Comparison of ENCODE assay signal across 1 cellular context in the genomic region with DNA sequence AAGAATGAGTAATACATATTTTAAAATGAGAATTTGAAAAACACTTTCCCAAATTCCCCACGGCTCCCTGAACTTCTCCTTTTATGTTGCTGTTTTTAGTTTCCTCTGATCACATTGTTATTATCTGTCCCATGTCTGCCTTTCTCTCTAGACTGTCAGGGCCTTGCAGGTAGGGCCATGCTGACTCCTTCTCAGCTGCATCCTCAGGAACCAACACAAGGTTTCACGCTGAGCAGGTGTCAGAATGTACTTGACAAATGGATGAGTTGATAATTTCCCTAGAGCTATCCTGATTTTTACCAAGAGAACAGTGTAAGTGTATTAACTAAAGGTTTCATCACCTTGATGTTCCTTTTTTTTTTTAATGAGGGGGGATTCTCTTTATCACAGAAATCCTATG.
TF ChIP-seq lines count a peak whose summit lies in the region.

No MANE protein-coding gene starts in this region.

TF ChIP-seq in GM23338, 12 proteins besides CTCF, POLR2A, EP300 and RAD21 (continued from another document):
- TF ChIP-seq, protein P1, sequence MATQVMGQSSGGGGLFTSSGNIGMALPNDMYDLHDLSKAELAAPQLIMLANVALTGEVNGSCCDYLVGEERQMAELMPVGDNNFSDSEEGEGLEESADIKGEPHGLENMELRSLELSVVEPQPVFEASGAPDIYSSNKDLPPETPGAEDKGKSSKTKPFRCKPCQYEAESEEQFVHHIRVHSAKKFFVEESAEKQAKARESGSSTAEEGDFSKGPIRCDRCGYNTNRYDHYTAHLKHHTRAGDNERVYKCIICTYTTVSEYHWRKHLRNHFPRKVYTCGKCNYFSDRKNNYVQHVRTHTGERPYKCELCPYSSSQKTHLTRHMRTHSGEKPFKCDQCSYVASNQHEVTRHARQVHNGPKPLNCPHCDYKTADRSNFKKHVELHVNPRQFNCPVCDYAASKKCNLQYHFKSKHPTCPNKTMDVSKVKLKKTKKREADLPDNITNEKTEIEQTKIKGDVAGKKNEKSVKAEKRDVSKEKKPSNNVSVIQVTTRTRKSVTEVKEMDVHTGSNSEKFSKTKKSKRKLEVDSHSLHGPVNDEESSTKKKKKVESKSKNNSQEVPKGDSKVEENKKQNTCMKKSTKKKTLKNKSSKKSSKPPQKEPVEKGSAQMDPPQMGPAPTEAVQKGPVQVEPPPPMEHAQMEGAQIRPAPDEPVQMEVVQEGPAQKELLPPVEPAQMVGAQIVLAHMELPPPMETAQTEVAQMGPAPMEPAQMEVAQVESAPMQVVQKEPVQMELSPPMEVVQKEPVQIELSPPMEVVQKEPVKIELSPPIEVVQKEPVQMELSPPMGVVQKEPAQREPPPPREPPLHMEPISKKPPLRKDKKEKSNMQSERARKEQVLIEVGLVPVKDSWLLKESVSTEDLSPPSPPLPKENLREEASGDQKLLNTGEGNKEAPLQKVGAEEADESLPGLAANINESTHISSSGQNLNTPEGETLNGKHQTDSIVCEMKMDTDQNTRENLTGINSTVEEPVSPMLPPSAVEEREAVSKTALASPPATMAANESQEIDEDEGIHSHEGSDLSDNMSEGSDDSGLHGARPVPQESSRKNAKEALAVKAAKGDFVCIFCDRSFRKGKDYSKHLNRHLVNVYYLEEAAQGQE (IDR thresholded peaks at IDR 0.05; ENCODE audit: unreplicated experiment) = no peak
- TF ChIP-seq, protein P2, sequence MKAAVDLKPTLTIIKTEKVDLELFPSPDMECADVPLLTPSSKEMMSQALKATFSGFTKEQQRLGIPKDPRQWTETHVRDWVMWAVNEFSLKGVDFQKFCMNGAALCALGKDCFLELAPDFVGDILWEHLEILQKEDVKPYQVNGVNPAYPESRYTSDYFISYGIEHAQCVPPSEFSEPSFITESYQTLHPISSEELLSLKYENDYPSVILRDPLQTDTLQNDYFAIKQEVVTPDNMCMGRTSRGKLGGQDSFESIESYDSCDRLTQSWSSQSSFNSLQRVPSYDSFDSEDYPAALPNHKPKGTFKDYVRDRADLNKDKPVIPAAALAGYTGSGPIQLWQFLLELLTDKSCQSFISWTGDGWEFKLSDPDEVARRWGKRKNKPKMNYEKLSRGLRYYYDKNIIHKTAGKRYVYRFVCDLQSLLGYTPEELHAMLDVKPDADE (IDR thresholded peaks at IDR 0.05) = no peak
- TF ChIP-seq, protein P3, sequence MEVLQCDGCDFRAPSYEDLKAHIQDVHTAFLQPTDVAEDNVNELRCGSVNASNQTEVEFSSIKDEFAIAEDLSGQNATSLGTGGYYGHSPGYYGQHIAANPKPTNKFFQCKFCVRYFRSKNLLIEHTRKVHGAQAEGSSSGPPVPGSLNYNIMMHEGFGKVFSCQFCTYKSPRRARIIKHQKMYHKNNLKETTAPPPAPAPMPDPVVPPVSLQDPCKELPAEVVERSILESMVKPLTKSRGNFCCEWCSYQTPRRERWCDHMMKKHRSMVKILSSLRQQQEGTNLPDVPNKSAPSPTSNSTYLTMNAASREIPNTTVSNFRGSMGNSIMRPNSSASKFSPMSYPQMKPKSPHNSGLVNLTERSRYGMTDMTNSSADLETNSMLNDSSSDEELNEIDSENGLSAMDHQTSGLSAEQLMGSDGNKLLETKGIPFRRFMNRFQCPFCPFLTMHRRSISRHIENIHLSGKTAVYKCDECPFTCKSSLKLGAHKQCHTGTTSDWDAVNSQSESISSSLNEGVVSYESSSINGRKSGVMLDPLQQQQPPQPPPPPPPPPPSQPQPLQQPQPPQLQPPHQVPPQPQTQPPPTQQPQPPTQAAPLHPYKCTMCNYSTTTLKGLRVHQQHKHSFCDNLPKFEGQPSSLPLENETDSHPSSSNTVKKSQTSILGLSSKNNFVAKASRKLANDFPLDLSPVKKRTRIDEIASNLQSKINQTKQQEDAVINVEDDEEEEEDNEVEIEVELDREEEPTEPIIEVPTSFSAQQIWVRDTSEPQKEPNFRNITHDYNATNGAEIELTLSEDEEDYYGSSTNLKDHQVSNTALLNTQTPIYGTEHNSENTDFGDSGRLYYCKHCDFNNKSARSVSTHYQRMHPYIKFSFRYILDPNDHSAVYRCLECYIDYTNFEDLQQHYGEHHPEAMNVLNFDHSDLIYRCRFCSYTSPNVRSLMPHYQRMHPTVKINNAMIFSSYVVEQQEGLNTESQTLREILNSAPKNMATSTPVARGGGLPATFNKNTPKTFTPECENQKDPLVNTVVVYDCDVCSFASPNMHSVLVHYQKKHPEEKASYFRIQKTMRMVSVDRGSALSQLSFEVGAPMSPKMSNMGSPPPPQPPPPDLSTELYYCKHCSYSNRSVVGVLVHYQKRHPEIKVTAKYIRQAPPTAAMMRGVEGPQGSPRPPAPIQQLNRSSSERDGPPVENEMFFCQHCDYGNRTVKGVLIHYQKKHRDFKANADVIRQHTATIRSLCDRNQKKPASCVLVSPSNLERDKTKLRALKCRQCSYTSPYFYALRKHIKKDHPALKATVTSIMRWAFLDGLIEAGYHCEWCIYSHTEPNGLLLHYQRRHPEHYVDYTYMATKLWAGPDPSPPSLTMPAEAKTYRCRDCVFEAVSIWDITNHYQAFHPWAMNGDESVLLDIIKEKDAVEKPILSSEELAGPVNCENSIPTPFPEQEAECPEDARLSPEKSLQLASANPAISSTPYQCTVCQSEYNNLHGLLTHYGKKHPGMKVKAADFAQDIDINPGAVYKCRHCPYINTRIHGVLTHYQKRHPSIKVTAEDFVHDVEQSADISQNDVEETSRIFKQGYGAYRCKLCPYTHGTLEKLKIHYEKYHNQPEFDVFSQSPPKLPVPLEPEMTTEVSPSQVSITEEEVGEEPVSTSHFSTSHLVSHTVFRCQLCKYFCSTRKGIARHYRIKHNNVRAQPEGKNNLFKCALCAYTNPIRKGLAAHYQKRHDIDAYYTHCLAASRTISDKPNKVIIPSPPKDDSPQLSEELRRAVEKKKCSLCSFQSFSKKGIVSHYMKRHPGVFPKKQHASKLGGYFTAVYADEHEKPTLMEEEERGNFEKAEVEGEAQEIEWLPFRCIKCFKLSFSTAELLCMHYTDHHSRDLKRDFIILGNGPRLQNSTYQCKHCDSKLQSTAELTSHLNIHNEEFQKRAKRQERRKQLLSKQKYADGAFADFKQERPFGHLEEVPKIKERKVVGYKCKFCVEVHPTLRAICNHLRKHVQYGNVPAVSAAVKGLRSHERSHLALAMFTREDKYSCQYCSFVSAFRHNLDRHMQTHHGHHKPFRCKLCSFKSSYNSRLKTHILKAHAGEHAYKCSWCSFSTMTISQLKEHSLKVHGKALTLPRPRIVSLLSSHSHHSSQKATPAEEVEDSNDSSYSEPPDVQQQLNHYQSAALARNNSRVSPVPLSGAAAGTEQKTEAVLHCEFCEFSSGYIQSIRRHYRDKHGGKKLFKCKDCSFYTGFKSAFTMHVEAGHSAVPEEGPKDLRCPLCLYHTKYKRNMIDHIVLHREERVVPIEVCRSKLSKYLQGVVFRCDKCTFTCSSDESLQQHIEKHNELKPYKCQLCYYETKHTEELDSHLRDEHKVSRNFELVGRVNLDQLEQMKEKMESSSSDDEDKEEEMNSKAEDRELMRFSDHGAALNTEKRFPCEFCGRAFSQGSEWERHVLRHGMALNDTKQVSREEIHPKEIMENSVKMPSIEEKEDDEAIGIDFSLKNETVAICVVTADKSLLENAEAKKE (CRISPR knock-in tag; IDR thresholded peaks at IDR 0.05) = no peak
- TF ChIP-seq JUNB (IDR thresholded peaks at IDR 0.05; ENCODE audit: unreplicated experiment) (no peak), NANOG (IDR thresholded peaks at IDR 0.05; ENCODE audit: borderline replicate concordance) (no peak), STAT1 (IDR thresholded peaks at IDR 0.05; ENCODE audit: unreplicated experiment) (no peak), CREB1 (CRISPR knock-in tag; IDR thresholded peaks at IDR 0.05; ENCODE audit: low read depth) (no peak), ZNF114 (CRISPR knock-in tag; IDR thresholded peaks at IDR 0.05) (no peak)
